10 cellular contexts compared by ENCODE assay signal in genomic region chr3:55690746-55691540, GRCh38.
A peak's percentile ranks its signal among the peaks of the same experiment; 100 is the strongest.
DNase-seq lines count a peak whose midpoint lies in the region; ATAC-seq and TF ChIP-seq lines count a peak whose summit lies in the region.
"Had no signal": no experiment of that assay in that cellular context is flagged by ENCODE, and none has a peak within 500 bp of the region (broad histone marks: within the 10 kb centered on the region; RNA-seq: fewer than 3 reads in every experiment).

No MANE protein-coding gene starts in this region.

- ATAC-seq in GM19395 (IDR thresholded peaks at IDR 0.05; ENCODE audit: unreplicated experiment): peak; percentile 82
- no peak for ATAC-seq in HG02970 (IDR thresholded peaks at IDR 0.05; ENCODE audit: low FRiP score, unreplicated experiment)

- 51% methylated on average over 7 of the region's 7 CpGs; no CpG with 5 or more reads in 1 of the 2 experiments for WGBS in endodermal cell (ENCODE audit: insufficient coverage in 1 of 2, insufficient read length in 1 of 2), 2 experiments

- peaks cover 40% of the 10 kb centered on the region for H3K4me1 Mint-ChIP-seq in endodermal cell

- TF ChIP-seq CTCF in endodermal cell (conservative IDR thresholded peaks at IDR 0.05) (no peak), coronary artery (IDR thresholded peaks at IDR 0.05) (no peak)

- H3K27me3 Mint-ChIP-seq in endodermal cell (ENCODE audit: insufficient read depth): peaks cover 36% of the 10 kb centered on the region

- H3K4me3 ChIP-seq in BLaER1 treated with 17β-estradiol and CSF1 and Interleukin-3, amounts not matched to agents 10 nM and 100 nM: no peak overlapping the region
- H3K4me3 ChIP-seq in HUES6 (ENCODE audit: low read depth, low read length) (peak overlapping the region; percentile 24; the same call in 1 of the 2 replicates), endodermal cell (ENCODE audit: low read length) (no peak overlapping the region), coronary artery (no peak overlapping the region)
- H3K4me3 ChIP-seq: prostate gland had no signal

- H3K9me3 ChIP-seq in BLaER1 treated with 17β-estradiol and CSF1 and Interleukin-3, amounts not matched to agents 10 nM and 100 nM (replicated peaks in 1 of 11): no peaks in the 10 kb centered on the region
- no peaks in the 10 kb centered on the region for H3K9me3 ChIP-seq in HUES6 (ENCODE audit: control insufficient read depth, insufficient read depth, low read depth, low read length)
- no peaks in the 10 kb centered on the region for H3K9me3 ChIP-seq in endodermal cell (ENCODE audit: control insufficient read depth, low read length)
- H3K9me3 ChIP-seq: prostate gland had no signal

- H3K27ac Mint-ChIP-seq in endodermal cell: no peak overlapping the region
- H3K27ac Mint-ChIP-seq: stimulated activated naive CD8-positive, alpha-beta T cell treated with anti-CD3 and anti-CD28 coated beads, Interleukin-15, Interleukin-2, amounts not matched to agents 100 ng/mL and 50 ng/mL, for 24 hours had no signal

- peak overlapping the region in 9 of 11 experiments; percentile 37 to 78 (median 56); a peak in 17 of 22 replicates for H3K4me2 ChIP-seq in BLaER1 treated with 17β-estradiol and CSF1 and Interleukin-3, amounts not matched to agents 10 nM and 100 nM

- H3K9ac ChIP-seq in BLaER1 treated with 17β-estradiol and CSF1 and Interleukin-3, amounts not matched to agents 10 nM and 100 nM: no peak overlapping the region
- H3K9ac ChIP-seq in HUES6 (ENCODE audit: low read length) (no peak overlapping the region), endodermal cell (ENCODE audit: extremely low read depth, low read length, poor library complexity, severe bottlenecking) (no peak overlapping the region)

- no peaks in the 10 kb centered on the region for H3K27me3 ChIP-seq in BLaER1 treated with 17β-estradiol and CSF1 and Interleukin-3, amounts not matched to agents 10 nM and 100 nM
- H3K27me3 ChIP-seq in HUES6 (ENCODE audit: control insufficient read depth, insufficient read depth, low read length) (no peaks in the 10 kb centered on the region), endodermal cell (ENCODE audit: control insufficient read depth, insufficient read depth, low read length, poor library complexity, severe bottlenecking) (peaks cover 15% of the 10 kb centered on the region)

- H3K27ac ChIP-seq in BLaER1 treated with 17β-estradiol and CSF1 and Interleukin-3, amounts not matched to agents 10 nM and 100 nM: no peak overlapping the region
- peak overlapping the region; percentile 55; the same call in 1 of the 2 replicates for H3K27ac ChIP-seq in HUES6 (ENCODE audit: low read depth, low read length)
- no peak overlapping the region for H3K27ac ChIP-seq in endodermal cell (ENCODE audit: low read depth, low read length)
- H3K27ac ChIP-seq in coronary artery: no peak overlapping the region
- H3K27ac ChIP-seq: prostate gland had no signal

- H3K4me3 Mint-ChIP-seq in endodermal cell: no peak overlapping the region
- H3K4me3 Mint-ChIP-seq: stimulated activated naive CD8-positive, alpha-beta T cell treated with anti-CD3 and anti-CD28 coated beads, Interleukin-15, Interleukin-2, amounts not matched to agents 100 ng/mL and 50 ng/mL, for 24 hours had no signal

- no peaks in the 10 kb centered on the region for H4K20me1 ChIP-seq in BLaER1 treated with 17β-estradiol and CSF1 and Interleukin-3, amounts not matched to agents 10 nM and 100 nM

- DNase-seq in endodermal cell (peak; percentile 87), DMS 273 (lab: John Stamatoyannopoulos, UW; ENCODE audit: unreplicated experiment) (no peak), coronary artery (ENCODE audit: low spot score) (no peak)
- no peak for DNase-seq in activated T-cell treated with anti-CD3 and anti-CD28 coated beads, Interleukin-2, amount 50 U/mL, for 48 hours

- H3K9me3 Mint-ChIP-seq in endodermal cell: no peaks in the 10 kb centered on the region
- H3K9me3 Mint-ChIP-seq: stimulated activated naive CD8-positive, alpha-beta T cell treated with anti-CD3 and anti-CD28 coated beads, Interleukin-15, Interleukin-2, amounts not matched to agents 100 ng/mL and 50 ng/mL, for 24 hours had no signal

- peaks cover 4 to 30% (median 16%) of the 10 kb centered on the region in 10 experiments; a peak in 18 of 20 replicates for H3K4me1 ChIP-seq in BLaER1 treated with 17β-estradiol and CSF1 and Interleukin-3, amounts not matched to agents 10 nM and 100 nM
- H3K4me1 ChIP-seq in HUES6 (ENCODE audit: control insufficient read depth, insufficient read depth, low read length) (peaks cover 51% of the 10 kb centered on the region), endodermal cell (ENCODE audit: control insufficient read depth, insufficient read depth, low read length) (no peaks in the 10 kb centered on the region)
- H3K4me1 ChIP-seq: prostate gland had no signal

- no peaks in the 10 kb centered on the region for H3K36me3 ChIP-seq in BLaER1 treated with 17β-estradiol and CSF1 and Interleukin-3, amounts not matched to agents 10 nM and 100 nM
- H3K36me3 ChIP-seq in HUES6 (ENCODE audit: control insufficient read depth, insufficient read depth, low read length) (no peaks in the 10 kb centered on the region), endodermal cell (ENCODE audit: control insufficient read depth, insufficient read depth, low read length) (no peaks in the 10 kb centered on the region)
- H3K36me3 ChIP-seq: prostate gland had no signal

- no peaks in the 10 kb centered on the region for H3K36me3 Mint-ChIP-seq in endodermal cell (ENCODE audit: low read depth)
